ENCODE assay signal across 24 cellular contexts in the genomic region with DNA sequence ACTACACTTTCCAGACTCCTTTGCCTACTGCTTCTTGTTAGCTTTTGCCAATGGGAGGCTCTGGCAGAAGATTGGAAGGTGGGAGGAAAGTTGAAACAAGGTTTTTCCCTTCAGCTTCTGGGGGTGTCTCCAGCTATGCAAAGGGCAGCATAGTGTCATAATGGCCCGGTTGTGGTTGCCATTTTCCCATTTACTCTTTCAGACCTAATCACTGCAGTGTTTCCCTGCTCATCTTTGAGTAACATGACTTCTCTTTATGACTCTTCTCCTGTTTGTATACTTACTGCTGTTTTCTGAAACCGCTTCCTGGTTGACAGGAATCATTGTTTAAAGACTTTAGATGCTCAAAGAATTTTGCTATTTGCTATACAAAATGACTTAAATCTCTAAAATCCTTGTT. TPM values are rescaled to one million over a fixed set of nuclear protein-coding genes. Genes with fewer than 3 reads are reported as not detected.
"Had no signal": no experiment of that assay in that cellular context is flagged by ENCODE, and none has a peak within 500 bp of the region (broad histone marks: within the 10 kb centered on the region; RNA-seq: fewer than 3 reads in every experiment).

No MANE protein-coding gene starts in this region.

- H3K4me3 ChIP-seq: ascending aorta, cardiac muscle cell, colonic mucosa, gastroesophageal sphincter, hepatocyte, left ventricle myocardium inferior, lung, mucosa of descending colon, SK-N-MC, spleen, uterus had no signal

- H3K27ac Mint-ChIP-seq: activated naive CD4-positive, alpha-beta T cell treated with anti-CD3 and anti-CD28 coated beads, Interleukin-2, amount 50 U/mL, for 24 hours; brain; natural killer cell treated with Interleukin-12 subunit alpha and Interleukin-12 subunit beta and Interleukin-15 and Interleukin-18, amount 100 ng/mL, for 72 hours; type B pancreatic cell had no signal

- H3K27ac ChIP-seq: ascending aorta, cardiac muscle cell, colonic mucosa, gastroesophageal sphincter, hepatocyte, left ventricle myocardium inferior, SK-N-MC, spleen, uterus had no signal

- H3K4me1 Mint-ChIP-seq: brain had no signal

- H3K36me3 ChIP-seq: ascending aorta, cardiac muscle cell, colonic mucosa, gastroesophageal sphincter, left ventricle myocardium inferior, spleen, uterus had no signal

- H3K9me3 ChIP-seq: ascending aorta, colonic mucosa, left ventricle myocardium inferior, mucosa of descending colon, spleen, uterus had no signal

- DNase-seq: activated CD4-positive, CD25-positive, alpha-beta regulatory T cell treated with anti-CD3 and anti-CD28 coated beads, Interleukin-2, amount 50 U/mL, for 72 hours; activated effector memory CD4-positive, alpha-beta T cell treated with anti-CD3 and anti-CD28 coated beads, Interleukin-2, amount 50 U/mL, for 16 hours; activated T-cell treated with anti-CD3 and anti-CD28 coated beads, Interleukin-2, amount 50 U/mL, for 48 hours; cerebellar nuclear complex; colonic mucosa; islet precursor cell; left ventricle myocardium inferior; mucosa of descending colon; right cardiac atrium; spleen; stimulated activated naive CD4-positive, alpha-beta T cell treated with Interleukin-2 at 50 U/mL for 16 hours; uterus had no signal

- H3K9me3 Mint-ChIP-seq: activated naive CD4-positive, alpha-beta T cell treated with anti-CD3 and anti-CD28 coated beads, Interleukin-2, amount 50 U/mL, for 24 hours; brain; natural killer cell treated with Interleukin-12 subunit alpha and Interleukin-12 subunit beta and Interleukin-15 and Interleukin-18, amount 100 ng/mL, for 72 hours; type B pancreatic cell had no signal

- H3K4me1 ChIP-seq: ascending aorta, colonic mucosa, uterus had no signal

- H3K4me3 Mint-ChIP-seq: activated naive CD4-positive, alpha-beta T cell treated with anti-CD3 and anti-CD28 coated beads, Interleukin-2, amount 50 U/mL, for 24 hours; brain; natural killer cell treated with Interleukin-12 subunit alpha and Interleukin-12 subunit beta and Interleukin-15 and Interleukin-18, amount 100 ng/mL, for 72 hours; type B pancreatic cell had no signal

- H3K36me3 Mint-ChIP-seq: activated naive CD4-positive, alpha-beta T cell treated with anti-CD3 and anti-CD28 coated beads, Interleukin-2, amount 50 U/mL, for 24 hours; brain; natural killer cell treated with Interleukin-12 subunit alpha and Interleukin-12 subunit beta and Interleukin-15 and Interleukin-18, amount 100 ng/mL, for 72 hours; type B pancreatic cell had no signal

- ATAC-seq: gastroesophageal sphincter, mucosa of descending colon, right cardiac atrium had no signal

RNA-seq across cellular contexts. Expression of a gene that starts 19.9 kb away (rescaled TPM):
- total RNA-seq: fibroblast of lung, fibroblast of villous mesenchyme, hepatocyte had no signal
